ENCODE assay signal across 8 cellular contexts in genomic region chr11:120303004-120303637, GRCh38.
DNase-seq lines count a peak whose midpoint lies in the region; ATAC-seq lines count a peak whose summit lies in the region.

No MANE protein-coding gene starts in this region.

- peak; percentile 82 for DNase-seq in EH (ENCODE audit: low read depth)
- peak; percentile 19 for DNase-seq in NCI-H345 treated with DMSO at 0.1 percent for 48 hours (lab: John Stamatoyannopoulos, UW; ENCODE audit: unreplicated experiment)
- peak; percentile 32 to 42 for DNase-seq in activated CD4-positive, alpha-beta T cell treated with anti-CD3 and anti-CD28 coated beads, Interleukin-2, amount 50 U/mL, for 24 hours (ENCODE audit: low read depth in 1 of 2, low spot score in 1 of 2)
- peak; percentile 82 for DNase-seq in ecto neural progenitor cell (ENCODE audit: low spot score)
- DNase-seq in medulla oblongata (ENCODE audit: extremely low spot score): peak; percentile 76
- DNase-seq in stimulated activated CD8-positive, alpha-beta memory T cell treated with anti-CD3 and anti-CD28 coated beads, Interleukin-12 subunit alpha, Interleukin-12 subunit beta, amount 100 ng/mL, for 4 hours (ENCODE audit: low read depth): peak; percentile 20

- peak; percentile 81 for ATAC-seq in HG02798 (IDR thresholded peaks at IDR 0.05; ENCODE audit: poor library complexity, unreplicated experiment)
- ATAC-seq in HG02623 (IDR thresholded peaks at IDR 0.05; ENCODE audit: unreplicated experiment): no peak

Comparison
In these comparisons a context has a peak if more than half of its experiments do, and no peak if none do; other contexts are left out.
1. DNase-seq: peak in every context shown above with its lines; median percentile 82 in EH; 82 in ecto neural progenitor cell; 76 in medulla oblongata; 37 in activated CD4-positive, alpha-beta T cell treated with anti-CD3 and anti-CD28 coated beads, Interleukin-2, amount 50 U/mL, for 24 hours; 20 in stimulated activated CD8-positive, alpha-beta memory T cell treated with anti-CD3 and anti-CD28 coated beads, Interleukin-12 subunit alpha, Interleukin-12 subunit beta, amount 100 ng/mL, for 4 hours; 19 in NCI-H345 treated with DMSO at 0.1 percent for 48 hours.